ENCODE assay signal across 9 cellular contexts in the genomic region with DNA sequence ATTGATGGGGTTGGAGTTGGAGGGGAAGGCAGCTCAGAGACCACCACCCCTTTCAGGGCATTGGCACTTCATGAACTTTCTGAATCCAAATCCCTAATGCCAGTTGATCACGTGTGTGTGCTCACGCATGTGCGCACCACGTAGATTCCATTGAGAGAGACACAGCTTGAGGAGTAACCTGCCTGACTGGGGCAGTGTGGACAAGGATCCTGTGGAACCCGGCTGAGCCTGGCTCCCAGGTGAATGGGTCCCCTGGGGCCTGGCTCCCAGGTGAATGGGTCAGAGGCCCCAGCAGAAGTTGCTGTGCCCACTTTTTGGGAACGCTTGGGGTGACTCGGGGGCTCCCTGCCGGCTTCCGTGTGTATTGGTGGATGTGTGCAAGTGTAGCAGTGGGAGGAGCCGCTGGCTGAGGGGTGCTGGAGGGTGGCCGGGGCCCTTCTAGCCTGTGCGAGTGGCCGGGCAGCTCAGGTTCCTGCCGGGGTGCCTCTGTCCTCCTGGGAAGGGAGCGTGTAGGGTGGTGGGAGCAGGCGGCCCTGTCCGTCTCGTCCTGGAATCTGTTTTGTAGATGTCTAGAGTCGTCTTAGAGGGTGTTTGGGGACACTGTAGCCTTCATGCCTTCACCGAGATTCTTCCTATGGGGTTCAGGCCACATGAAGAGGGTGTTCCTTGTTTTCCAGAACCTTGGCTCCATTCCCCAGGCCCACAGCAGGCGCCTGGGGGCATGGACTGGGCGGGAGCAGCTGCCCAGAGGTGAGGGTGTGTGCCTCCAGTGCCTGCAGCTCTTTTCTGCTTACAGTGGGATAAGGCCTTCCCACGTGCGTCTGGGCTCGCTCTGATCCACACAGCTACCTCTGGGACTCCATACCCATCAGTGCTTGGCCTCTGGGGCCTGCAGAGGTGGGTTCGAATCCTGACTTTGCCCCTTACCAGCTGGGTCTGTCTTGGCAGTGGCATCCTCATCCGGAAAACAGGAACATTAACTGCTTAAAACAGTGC. TPM values are rescaled to one million over a fixed set of nuclear protein-coding genes. Genes with fewer than 3 reads are reported as not detected.
DNase-seq lines count a peak whose midpoint lies in the region; ATAC-seq and TF ChIP-seq lines count a peak whose summit lies in the region.
"Had no signal": no experiment of that assay in that cellular context is flagged by ENCODE, and none has a peak within 500 bp of the region (broad histone marks: within the 10 kb centered on the region; RNA-seq: fewer than 3 reads in every experiment).

No MANE protein-coding gene starts in this region.

- H3K27ac ChIP-seq in ascending aorta (peak overlapping the region; percentile 82 to 91), mesenchymal stem cell (ENCODE audit: low read length, poor library complexity, severe bottlenecking) (no peak overlapping the region), thymus (ENCODE audit: low read depth) (no peak overlapping the region), WERI-Rb-1 (no peak overlapping the region)

- H3K27ac Mint-ChIP-seq in activated CD8-positive, alpha-beta memory T cell treated with anti-CD3 and anti-CD28 coated beads, Interleukin-2, amount 10 ng/mL, durations not matched to agents 7 days and 5 days, result no peak overlapping the region

- peaks cover 28% of the 10 kb centered on the region for H3K79me1 ChIP-seq in mesenchymal stem cell (replicated peaks; ENCODE audit: low read length, poor library complexity, severe bottlenecking)

- H3K4me3 ChIP-seq in ascending aorta (peak overlapping the region; percentile 3 to 36), mesenchymal stem cell (ENCODE audit: insufficient read depth in 1 of 2, low read depth in 1 of 2, low read length in 2 of 2) (no peak overlapping the region), thymus (ENCODE audit: low read length) (peak overlapping the region; percentile 74), WERI-Rb-1 (ENCODE audit: low read depth, low read length) (no peak overlapping the region)

- H2BK5ac ChIP-seq in mesenchymal stem cell (ENCODE audit: low read depth, low read length, poor library complexity, severe bottlenecking), result no peak overlapping the region

- CTCF ChIA-PET in activated CD8-positive, alpha-beta memory T cell treated with anti-CD3 and anti-CD28 coated beads, Interleukin-2, amount 10 ng/mL, durations not matched to agents 7 days and 5 days (lab: Charles Lee), result interaction anchor here (1.0 kb wide), 1 partner anchor 104 kb away, joined by 3 read pairs; no protein-coding TSS in a partner anchor

- no peak overlapping the region for H2BK120ac ChIP-seq in mesenchymal stem cell (ENCODE audit: low read depth, low read length)

- no peak overlapping the region for H4K8ac ChIP-seq in mesenchymal stem cell (ENCODE audit: low read length)

- H3K14ac ChIP-seq in mesenchymal stem cell (ENCODE audit: low read length in 2 of 2), result no peak overlapping the region

- no peak overlapping the region for H2AK5ac ChIP-seq in mesenchymal stem cell (ENCODE audit: low read length, severe bottlenecking)

- H3K36me3 Mint-ChIP-seq in activated CD8-positive, alpha-beta memory T cell treated with anti-CD3 and anti-CD28 coated beads, Interleukin-2, amount 10 ng/mL, durations not matched to agents 7 days and 5 days, result peaks cover 63% of the 10 kb centered on the region

- ATAC-seq in activated CD8-positive, alpha-beta memory T cell treated with anti-CD3 and anti-CD28 coated beads, Interleukin-2, amount 10 ng/mL, durations not matched to agents 7 days and 5 days, result no peak
- no peak for ATAC-seq in HG02678 (IDR thresholded peaks at IDR 0.05; ENCODE audit: unreplicated experiment)

- no peaks in the 10 kb centered on the region for H3K27me3 Mint-ChIP-seq in activated CD8-positive, alpha-beta memory T cell treated with anti-CD3 and anti-CD28 coated beads, Interleukin-2, amount 10 ng/mL, durations not matched to agents 7 days and 5 days

- no peak overlapping the region for H2BK15ac ChIP-seq in mesenchymal stem cell (ENCODE audit: low read depth, poor library complexity, severe bottlenecking)

- intact Hi-C loops in ascending aorta (cut with DNase I), result loop anchor here (2.0 to 10.0 kb wide), 5 partner anchors 14 to 300 kb away; no protein-coding TSS in a partner anchor

- DNase-seq in activated CD8-positive, alpha-beta memory T cell treated with anti-CD3 and anti-CD28 coated beads, Interleukin-2, amount 10 ng/mL, durations not matched to agents 7 days and 5 days, result no peak
- DNase-seq in activated CD8-positive, alpha-beta memory T cell treated with anti-CD3 and anti-CD28 coated beads, Interleukin-2, amount 50 U/mL, for 48 hours, result no peak
- no peak for DNase-seq in ascending aorta (ENCODE audit: low spot score in 2 of 2)
- DNase-seq in mesenchymal stem cell, result no peak
- no peak for DNase-seq in WERI-Rb-1
- no peak for DNase-seq in NCI-H226
- DNase-seq: occipital lobe had no signal

- no peak overlapping the region for H2BK12ac ChIP-seq in mesenchymal stem cell (ENCODE audit: low read length in 2 of 2)

- H2AFZ ChIP-seq in mesenchymal stem cell (ENCODE audit: low read depth, low read length), result no peak overlapping the region

- H3K4ac ChIP-seq in mesenchymal stem cell (ENCODE audit: low read depth in 1 of 2, low read length in 2 of 2), result no peak overlapping the region

- H3K27me3 ChIP-seq in ascending aorta, result no peaks in the 10 kb centered on the region
- H3K27me3 ChIP-seq in mesenchymal stem cell (ENCODE audit: control insufficient read depth in 1 of 2, insufficient read depth in 1 of 2, low read length in 2 of 2), result no peaks in the 10 kb centered on the region
- H3K27me3 ChIP-seq in thymus (ENCODE audit: control insufficient read depth, insufficient read depth), result no peaks in the 10 kb centered on the region
- no peaks in the 10 kb centered on the region for H3K27me3 ChIP-seq in WERI-Rb-1 (ENCODE audit: insufficient read depth, low read depth, severe bottlenecking)

- peak overlapping the region; percentile 78 for H3K4me3 Mint-ChIP-seq in activated CD8-positive, alpha-beta memory T cell treated with anti-CD3 and anti-CD28 coated beads, Interleukin-2, amount 10 ng/mL, durations not matched to agents 7 days and 5 days

- H3K9me3 ChIP-seq in ascending aorta (no peaks in the 10 kb centered on the region), mesenchymal stem cell (ENCODE audit: control insufficient read depth, low read length) (no peaks in the 10 kb centered on the region), thymus (ENCODE audit: control insufficient read depth) (no peaks in the 10 kb centered on the region), WERI-Rb-1 (ENCODE audit: severe bottlenecking) (no peaks in the 10 kb centered on the region)

- no peak overlapping the region for H3K18ac ChIP-seq in mesenchymal stem cell (ENCODE audit: low read depth in 1 of 2, low read length in 2 of 2)

- peaks cover 70% of the 10 kb centered on the region for H3K4me1 Mint-ChIP-seq in activated CD8-positive, alpha-beta memory T cell treated with anti-CD3 and anti-CD28 coated beads, Interleukin-2, amount 10 ng/mL, durations not matched to agents 7 days and 5 days

- no peak overlapping the region for H4K91ac ChIP-seq in mesenchymal stem cell (ENCODE audit: low read length)

- H3K4me2 ChIP-seq in mesenchymal stem cell (ENCODE audit: low read length, poor library complexity, severe bottlenecking), result no peak overlapping the region

- 88% methylated on average over 27 of the region's 27 CpGs for WGBS in mesenchymal stem cell
- 94% methylated on average over 27 of the region's 27 CpGs for WGBS in thymus

- no peak overlapping the region for H3K23ac ChIP-seq in mesenchymal stem cell (ENCODE audit: low read length in 2 of 2)

- no peak for TF ChIP-seq CTCF in ascending aorta (IDR thresholded peaks at IDR 0.05)
- no peak for TF ChIP-seq CTCF in WERI-Rb-1 (IDR thresholded peaks at IDR 0.05; ENCODE audit: low read depth, low read length)

- H3K9ac ChIP-seq in mesenchymal stem cell (ENCODE audit: low read length), result peak overlapping the region; percentile 88

- no peaks in the 10 kb centered on the region for H3K9me3 Mint-ChIP-seq in activated CD8-positive, alpha-beta memory T cell treated with anti-CD3 and anti-CD28 coated beads, Interleukin-2, amount 10 ng/mL, durations not matched to agents 7 days and 5 days (ENCODE audit: low read depth)

- H3K4me1 ChIP-seq in ascending aorta (peaks cover 12 to 70% of the 10 kb centered on the region in 2 donors), mesenchymal stem cell (ENCODE audit: control insufficient read depth, insufficient read depth, low read depth, low read length) (peaks cover 73% of the 10 kb centered on the region), thymus (ENCODE audit: control insufficient read depth, insufficient read depth, low read length) (peaks cover 65% of the 10 kb centered on the region)

- peaks cover 15 to 16% of the 10 kb centered on the region in 2 donors for H3K36me3 ChIP-seq in ascending aorta
- H3K36me3 ChIP-seq in mesenchymal stem cell (ENCODE audit: control insufficient read depth in 1 of 2, insufficient read depth in 2 of 2, low read depth in 1 of 2, low read length in 2 of 2), result peaks cover 28 to 64% of the 10 kb centered on the region in 2 experiments
- peaks cover 49% of the 10 kb centered on the region for H3K36me3 ChIP-seq in thymus (ENCODE audit: control insufficient read depth, insufficient read depth)
- peaks cover 51% of the 10 kb centered on the region for H3K36me3 ChIP-seq in WERI-Rb-1

RNA-seq across cellular contexts. Expression of gene RBM38, which starts 3.2 kb away (rescaled TPM):
- total RNA-seq in activated CD8-positive, alpha-beta memory T cell treated with anti-CD3 and anti-CD28 coated beads, Interleukin-2, amount 10 ng/mL, durations not matched to agents 7 days and 5 days, result 10 to 100 TPM; 74.8 to 91.9 TPM
- 24.6 TPM for total RNA-seq in ascending aorta
- polyA plus RNA-seq in mesenchymal stem cell (2013, experiment 1 of 2), result 4.6 TPM
- polyA plus RNA-seq in mesenchymal stem cell (2013, experiment 2 of 2), result 4.8 TPM
- 84.6 TPM for polyA plus RNA-seq in thymus

RNA-seq across cellular contexts. Expression of gene RAE1, which starts 43.3 kb away (rescaled TPM):
- total RNA-seq in activated CD8-positive, alpha-beta memory T cell treated with anti-CD3 and anti-CD28 coated beads, Interleukin-2, amount 10 ng/mL, durations not matched to agents 7 days and 5 days, result 10 to 100 TPM; 31.4 to 37.5 TPM
- 9.5 TPM for total RNA-seq in ascending aorta
- 14.2 TPM for polyA plus RNA-seq in mesenchymal stem cell (2013, experiment 1 of 2)
- 14.2 TPM for polyA plus RNA-seq in mesenchymal stem cell (2013, experiment 2 of 2)
- 22.3 TPM for polyA plus RNA-seq in thymus

Comparison
In these comparisons a context has a peak if more than half of its experiments do, and no peak if none do; other contexts are left out.
1. H3K27ac ChIP-seq: peak in ascending aorta (2 of 2); none in mesenchymal stem cell (single experiment), thymus (single experiment) and WERI-Rb-1 (single experiment).
2. H3K4me3 ChIP-seq: peak in ascending aorta (2 of 2) and thymus (single experiment); none in mesenchymal stem cell (0 of 2) and WERI-Rb-1 (single experiment).